Comparison of ENCODE assay signal across 24 cellular contexts in the genomic region with DNA sequence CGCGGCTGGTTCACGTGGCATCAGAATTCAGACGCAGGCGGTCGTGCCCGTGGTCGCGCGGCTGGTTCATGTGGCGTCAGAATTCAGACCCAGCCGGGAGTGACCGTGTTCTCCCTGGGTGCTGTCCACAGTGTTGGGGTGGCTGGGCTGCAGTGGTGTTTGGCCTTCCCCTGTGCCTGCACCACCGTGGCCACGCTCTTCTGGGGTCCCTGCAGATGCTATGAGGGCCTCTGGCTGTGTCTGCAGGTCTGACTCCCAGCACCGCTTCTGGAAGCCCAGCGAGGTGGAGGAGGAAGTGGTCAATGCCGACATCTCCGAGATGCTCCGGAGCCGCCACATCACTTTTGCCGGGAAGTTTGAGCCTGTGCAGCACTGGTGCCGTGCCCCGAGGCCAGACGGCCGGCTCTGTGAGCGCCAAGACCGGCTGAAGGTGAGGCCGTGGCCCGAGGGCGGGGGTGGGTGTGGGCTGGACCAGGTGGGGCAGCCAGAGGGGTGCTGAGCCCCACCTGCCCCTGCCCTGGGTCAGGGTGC. TPM values are rescaled to one million over a fixed set of nuclear protein-coding genes. Genes with fewer than 3 reads are reported as not detected.
DNase-seq lines count a peak whose midpoint lies in the region; ATAC-seq and TF ChIP-seq lines count a peak whose summit lies in the region.
"Had no signal": no experiment of that assay in that cellular context is flagged by ENCODE, and none has a peak within 500 bp of the region (broad histone marks: within the 10 kb centered on the region; RNA-seq: fewer than 3 reads in every experiment).

No MANE protein-coding gene starts in this region.

- CTCF ChIA-PET in WTC11 (lab: Charles Lee) = no interaction called here

- no peaks in the 10 kb centered on the region for H3K9me3 Mint-ChIP-seq in WTC11
- H3K9me3 Mint-ChIP-seq: CD4-positive, alpha-beta T cell; H9 had no signal

- H3K36me3 ChIP-seq in heart left ventricle = peaks cover 0 to 49% (median 14%) of the 10 kb centered on the region in 9 donors
- H3K36me3 ChIP-seq: SJCRH30 had no signal

- no peaks in the 10 kb centered on the region for H3K9me3 ChIP-seq in heart left ventricle
- no peaks in the 10 kb centered on the region for H3K9me3 ChIP-seq in right cardiac atrium (ENCODE audit: control insufficient read depth, low read length)
- H3K9me3 ChIP-seq: A549, SJCRH30 had no signal

- H3K4me3 ChIP-seq in heart left ventricle = no peak overlapping the region
- H3K4me3 ChIP-seq in right cardiac atrium (ENCODE audit: low read length) = no peak overlapping the region
- H3K4me3 ChIP-seq: A549, GM23248, SJCRH30 had no signal

- no peaks in the 10 kb centered on the region for H3K27me3 Mint-ChIP-seq in WTC11 (ENCODE audit: low read depth)
- H3K27me3 Mint-ChIP-seq: CD4-positive, alpha-beta T cell had no signal

- POLR2A ChIA-PET in WTC11 (lab: Charles Lee) = no interaction called here

- intact Hi-C loops in heart left ventricle (cut with DNase I) = no loop called here
- intact Hi-C loops in left cardiac atrium (cut with DNase I) = no loop called here
- intact Hi-C loops in right cardiac atrium (cut with DNase I) = no loop called here
- intact Hi-C loops in posterior vena cava (cut with DNase I) = no loop called here

- H3K27me3 ChIP-seq in heart left ventricle (no peaks in the 10 kb centered on the region), right cardiac atrium (ENCODE audit: control insufficient read depth, insufficient read depth) (no peaks in the 10 kb centered on the region)
- H3K27me3 ChIP-seq: SJCRH30 had no signal

- H3K27ac ChIP-seq in heart left ventricle (no peak overlapping the region), right cardiac atrium (ENCODE audit: low read length) (no peak overlapping the region)
- H3K27ac ChIP-seq: A549, GM23248, SJCRH30 had no signal

- peak in 3 of 5 donors; percentile 7 to 48 (median 13) for DNase-seq in heart left ventricle
- no peak for DNase-seq in left cardiac atrium
- peak; percentile 7 for DNase-seq in WTC11 (ENCODE audit: low spot score)
- peak; percentile 4 to 42 (median 7) for DNase-seq in right cardiac atrium
- DNase-seq in posterior vena cava (ENCODE audit: low spot score) = peak; percentile 62
- DNase-seq in Ammon's horn (ENCODE audit: low spot score) = no peak
- DNase-seq: CD4-positive, alpha-beta T cell; COR-L47; DMS79; GM23248; H9; KBM-7; NCI-H1092 treated with DMSO at 0.1 percent for 48 hours; NCI-H146; NCI-H2029; NCI-H226; NCI-H510A treated with DMSO at 0.1 percent for 48 hours; NCI-H748 treated with DMSO at 0.1 percent for 48 hours; SJCRH30 had no signal

- TF ChIP-seq CTCF in heart left ventricle (IDR thresholded peaks at IDR 0.05) (no peak), WTC11 (IDR thresholded peaks at IDR 0.05) (no peak)

- H3K36me3 Mint-ChIP-seq in WTC11 = no peaks in the 10 kb centered on the region

- H3K4me1 ChIP-seq in heart left ventricle (no peaks in the 10 kb centered on the region), right cardiac atrium (ENCODE audit: control insufficient read depth, insufficient read depth, low read length) (no peaks in the 10 kb centered on the region)
- H3K4me1 ChIP-seq: A549 had no signal

- no peaks in the 10 kb centered on the region for H3K4me1 Mint-ChIP-seq in WTC11
- H3K4me1 Mint-ChIP-seq: H9 had no signal

- no peak for TF ChIP-seq POLR2A in heart left ventricle (IDR thresholded peaks at IDR 0.05)

- 89 to 96% (median 92%) methylated on average over 17 to 28 of the region's 31 CpGs for WGBS in heart left ventricle, 4 donors
- 88% methylated on average over 23 of the region's 31 CpGs for WGBS in right cardiac atrium

- H3K4me3 Mint-ChIP-seq in WTC11 = no peak overlapping the region
- H3K4me3 Mint-ChIP-seq: CD4-positive, alpha-beta T cell; H9 had no signal

- ATAC-seq in heart left ventricle (no peak), left cardiac atrium (no peak), WTC11 (no peak), right cardiac atrium (no peak), GM21381 (IDR thresholded peaks at IDR 0.05; ENCODE audit: unreplicated experiment) (no peak), GM19455 (IDR thresholded peaks at IDR 0.05; ENCODE audit: unreplicated experiment) (no peak)
- ATAC-seq: A549 had no signal

- H3K27ac Mint-ChIP-seq in WTC11 = no peak overlapping the region
- H3K27ac Mint-ChIP-seq: CD4-positive, alpha-beta T cell; H9 had no signal

TF ChIP-seq in WTC11, 78 proteins besides CTCF, POLR2A, EP300 and RAD21 (continues in another document):
- TF ChIP-seq OVOL2 (CRISPR knock-in tag; IDR thresholded peaks at IDR 0.05; ENCODE audit: borderline replicate concordance) (no peak), GTF2I (CRISPR knock-in tag; conservative IDR thresholded peaks at IDR 0.05) (no peak), ZNF232 (CRISPR knock-in tag; IDR thresholded peaks at IDR 0.05) (no peak), RORB (CRISPR knock-in tag; IDR thresholded peaks at IDR 0.05) (no peak), HMGA2 (CRISPR knock-in tag; IDR thresholded peaks at IDR 0.05) (no peak), MYBL2 (CRISPR knock-in tag; IDR thresholded peaks at IDR 0.05) (no peak), JAZF1 (CRISPR knock-in tag; IDR thresholded peaks at IDR 0.05) (no peak), TEAD1 (CRISPR knock-in tag; IDR thresholded peaks at IDR 0.05) (no peak), ZNF263 (CRISPR knock-in tag; IDR thresholded peaks at IDR 0.05; ENCODE audit: low read depth) (no peak)
- TF ChIP-seq, protein P1, sequence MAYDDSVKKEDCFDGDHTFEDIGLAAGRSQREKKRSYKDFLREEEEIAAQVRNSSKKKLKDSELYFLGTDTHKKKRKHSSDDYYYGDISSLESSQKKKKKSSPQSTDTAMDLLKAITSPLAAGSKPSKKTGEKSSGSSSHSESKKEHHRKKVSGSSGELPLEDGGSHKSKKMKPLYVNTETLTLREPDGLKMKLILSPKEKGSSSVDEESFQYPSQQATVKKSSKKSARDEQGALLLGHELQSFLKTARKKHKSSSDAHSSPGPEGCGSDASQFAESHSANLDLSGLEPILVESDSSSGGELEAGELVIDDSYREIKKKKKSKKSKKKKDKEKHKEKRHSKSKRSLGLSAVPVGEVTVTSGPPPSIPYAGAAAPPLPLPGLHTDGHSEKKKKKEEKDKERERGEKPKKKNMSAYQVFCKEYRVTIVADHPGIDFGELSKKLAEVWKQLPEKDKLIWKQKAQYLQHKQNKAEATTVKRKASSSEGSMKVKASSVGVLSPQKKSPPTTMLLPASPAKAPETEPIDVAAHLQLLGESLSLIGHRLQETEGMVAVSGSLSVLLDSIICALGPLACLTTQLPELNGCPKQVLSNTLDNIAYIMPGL (CRISPR knock-in tag; IDR thresholded peaks at IDR 0.05) = no peak
- TF ChIP-seq, protein P2, sequence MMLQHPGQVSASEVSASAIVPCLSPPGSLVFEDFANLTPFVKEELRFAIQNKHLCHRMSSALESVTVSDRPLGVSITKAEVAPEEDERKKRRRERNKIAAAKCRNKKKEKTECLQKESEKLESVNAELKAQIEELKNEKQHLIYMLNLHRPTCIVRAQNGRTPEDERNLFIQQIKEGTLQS (CRISPR knock-in tag; conservative IDR thresholded peaks at IDR 0.05) = no peak
- TF ChIP-seq, protein P3, sequence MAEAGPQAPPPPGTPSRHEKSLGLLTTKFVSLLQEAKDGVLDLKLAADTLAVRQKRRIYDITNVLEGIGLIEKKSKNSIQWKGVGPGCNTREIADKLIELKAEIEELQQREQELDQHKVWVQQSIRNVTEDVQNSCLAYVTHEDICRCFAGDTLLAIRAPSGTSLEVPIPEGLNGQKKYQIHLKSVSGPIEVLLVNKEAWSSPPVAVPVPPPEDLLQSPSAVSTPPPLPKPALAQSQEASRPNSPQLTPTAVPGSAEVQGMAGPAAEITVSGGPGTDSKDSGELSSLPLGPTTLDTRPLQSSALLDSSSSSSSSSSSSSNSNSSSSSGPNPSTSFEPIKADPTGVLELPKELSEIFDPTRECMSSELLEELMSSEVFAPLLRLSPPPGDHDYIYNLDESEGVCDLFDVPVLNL (CRISPR knock-in tag; IDR thresholded peaks at IDR 0.05; ENCODE audit: borderline replicate concordance, low read depth) = no peak
- TF ChIP-seq, protein P4, sequence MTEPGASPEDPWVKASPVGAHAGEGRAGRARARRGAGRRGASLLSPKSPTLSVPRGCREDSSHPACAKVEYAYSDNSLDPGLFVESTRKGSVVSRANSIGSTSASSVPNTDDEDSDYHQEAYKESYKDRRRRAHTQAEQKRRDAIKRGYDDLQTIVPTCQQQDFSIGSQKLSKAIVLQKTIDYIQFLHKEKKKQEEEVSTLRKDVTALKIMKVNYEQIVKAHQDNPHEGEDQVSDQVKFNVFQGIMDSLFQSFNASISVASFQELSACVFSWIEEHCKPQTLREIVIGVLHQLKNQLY (CRISPR knock-in tag; IDR thresholded peaks at IDR 0.05) = no peak

RNA-seq across cellular contexts. Expression of a gene that starts 26.4 kb away (rescaled TPM):
- total RNA-seq in heart left ventricle = not detected
- polyA plus RNA-seq in heart left ventricle = not detected
- not detected for total RNA-seq in left cardiac atrium
- not detected in 3 replicates for total RNA-seq in WTC11 (2021)
- not detected for total RNA-seq in right cardiac atrium
- not detected for polyA plus RNA-seq in right cardiac atrium
- not detected for total RNA-seq in posterior vena cava
- total RNA-seq: CD4-positive, alpha-beta T cell; GM23248; H9; HT-29; SJCRH30 had no signal
- polyA plus RNA-seq: A549, BJ, GM23248 had no signal

RNA-seq across cellular contexts. Expression of a gene that starts 32.9 kb away (rescaled TPM):
- 10 to 100 TPM in 2 of 9 donors, 1 to 10 TPM in 7; 5.0 to 14.2 (median 6.7) TPM for total RNA-seq in heart left ventricle
- polyA plus RNA-seq in heart left ventricle = 1 to 10 TPM; 4.7 to 6.6 TPM
- 1 to 10 TPM; 7.9 to 8.4 TPM for total RNA-seq in left cardiac atrium
- 36.9 to 41.5 TPM (median 40.4 TPM) in 3 replicates for total RNA-seq in WTC11 (2021)
- 1 to 10 TPM; 7.7 to 8.8 (median 8.5) TPM for total RNA-seq in right cardiac atrium
- 5.0 TPM for polyA plus RNA-seq in right cardiac atrium
- total RNA-seq in posterior vena cava = 10 to 100 TPM; 14.3 to 14.7 TPM

Comparison
In these comparisons a context has a peak if more than half of its experiments do, and no peak if none do; other contexts are left out.
1. DNase-seq: peak in heart left ventricle (3 of 5), WTC11 (single experiment), right cardiac atrium (3 of 3) and posterior vena cava (single experiment); none in left cardiac atrium (single experiment) and Ammon's horn (single experiment).